ENCODE assay signal across 8 cellular contexts in the genomic region with DNA sequence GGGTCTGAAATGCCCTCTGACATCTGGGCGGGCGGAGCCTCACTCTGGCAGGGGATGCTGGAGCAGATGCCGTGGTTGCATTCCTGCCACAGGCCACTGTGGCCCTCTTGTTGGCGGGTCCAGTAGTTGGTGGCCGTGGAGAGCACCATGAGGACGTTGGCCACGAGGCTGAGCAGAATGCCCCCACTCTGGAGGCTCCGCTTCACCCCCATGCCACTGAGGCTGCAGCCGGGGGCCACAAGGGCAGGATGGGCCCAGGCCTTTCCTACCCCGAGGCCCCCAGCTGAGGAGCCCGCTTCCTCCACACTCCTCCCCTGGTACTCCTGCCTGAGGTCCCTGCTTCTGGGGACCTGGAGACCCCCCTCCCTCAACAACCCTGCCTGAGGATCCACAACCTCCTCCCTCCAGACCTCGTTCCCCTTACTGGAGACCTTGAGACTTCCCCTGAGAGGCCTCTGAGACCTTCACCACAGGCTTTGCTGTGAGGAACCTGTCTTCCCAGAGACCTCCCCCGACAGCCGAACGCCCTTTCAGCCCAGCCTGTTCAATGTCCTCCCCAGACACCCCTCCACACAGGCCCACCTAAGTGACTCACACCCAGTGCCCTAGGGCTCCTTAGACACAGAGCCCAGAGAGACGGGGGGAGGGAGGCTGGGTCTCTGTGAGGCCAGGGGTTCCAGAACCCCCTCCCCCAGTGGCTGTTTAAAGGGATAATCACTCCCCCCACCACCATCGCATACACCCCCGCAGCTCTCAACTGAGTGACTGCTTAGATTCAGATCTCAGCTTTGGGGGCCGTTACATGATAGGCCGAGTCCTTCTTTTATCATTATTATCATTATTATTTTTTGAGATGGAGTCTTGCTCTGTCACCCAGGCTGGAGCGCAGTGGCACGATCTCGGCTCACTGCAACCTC. TPM values are rescaled to one million over a fixed set of nuclear protein-coding genes. Genes with fewer than 3 reads are reported as not detected.
DNase-seq lines count a peak whose midpoint lies in the region; ATAC-seq, FAIRE-seq and TF ChIP-seq lines count a peak whose summit lies in the region.

A gene with protein sequence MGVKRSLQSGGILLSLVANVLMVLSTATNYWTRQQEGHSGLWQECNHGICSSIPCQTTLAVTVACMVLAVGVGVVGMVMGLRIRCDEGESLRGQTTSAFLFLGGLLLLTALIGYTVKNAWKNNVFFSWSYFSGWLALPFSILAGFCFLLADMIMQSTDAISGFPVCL (minus strand): TSS at position 638 of the 917 bp plus-strand sequence. CDS start 426 bp downstream, at position 212.

- peak; percentile 36 for FAIRE-seq in GM12892 (lab: Jason Lieb, UNC)

- H3K36me3 ChIP-seq in SU-DHL-6 (ENCODE audit: low read length) (no peaks in the 10 kb centered on the region), endodermal cell (ENCODE audit: control insufficient read depth, insufficient read depth, low read length) (no peaks in the 10 kb centered on the region)

- peak within 1 kb of the TSS; percentile 97 for H3K9ac ChIP-seq in SU-DHL-6 (ENCODE audit: low read length)
- peak within 1 kb of the TSS; percentile 60 for H3K9ac ChIP-seq in endodermal cell (ENCODE audit: extremely low read depth, low read length, poor library complexity, severe bottlenecking)

- no peaks in the 10 kb centered on the region for H4K20me1 ChIP-seq in SU-DHL-6 (ENCODE audit: low read depth, low read length)

- 69 to 76% methylated on average over 4 to 23 of the region's 23 CpGs for WGBS in endodermal cell (ENCODE audit: insufficient coverage in 1 of 2, insufficient read length in 1 of 2), 2 experiments

- H3K9me3 ChIP-seq in SU-DHL-6 (ENCODE audit: insufficient read depth, low read length) (no peaks in the 10 kb centered on the region), endodermal cell (ENCODE audit: control insufficient read depth, low read length) (no peaks in the 10 kb centered on the region)

- H3K27me3 Mint-ChIP-seq in endodermal cell (ENCODE audit: insufficient read depth) (peaks cover 6% of the 10 kb centered on the region), neural crest cell (ENCODE audit: low read depth) (no peaks in the 10 kb centered on the region)

- peak within 1 kb of the TSS; percentile 89 for H2AFZ ChIP-seq in SU-DHL-6 (ENCODE audit: low read depth, low read length, severe bottlenecking)

- H3K4me1 Mint-ChIP-seq in endodermal cell (peaks cover 25% of the 10 kb centered on the region), neural crest cell (peaks cover 41% of the 10 kb centered on the region)

- H3K27me3 ChIP-seq in SU-DHL-6 (ENCODE audit: low read length) (no peaks in the 10 kb centered on the region), endodermal cell (ENCODE audit: control insufficient read depth, insufficient read depth, low read length, poor library complexity, severe bottlenecking) (no peaks in the 10 kb centered on the region)

- no peaks in the 10 kb centered on the region for H3K9me3 Mint-ChIP-seq in endodermal cell
- no peaks in the 10 kb centered on the region for H3K9me3 Mint-ChIP-seq in neural crest cell

- no peak for TF ChIP-seq POLR2A in GM12892 (IDR thresholded peaks at IDR 0.05; ENCODE audit: low read depth, low read length)

- TF ChIP-seq CTCF in SU-DHL-6 (IDR thresholded peaks at IDR 0.05; ENCODE audit: insufficient read depth, low read length, poor library complexity, severe bottlenecking) = no peak
- no peak for TF ChIP-seq CTCF in endodermal cell (conservative IDR thresholded peaks at IDR 0.05)
- no peak for TF ChIP-seq CTCF in neural crest cell (conservative IDR thresholded peaks at IDR 0.05)

- peaks cover 16% of the 10 kb centered on the region; the same call in 1 of the 2 replicates for H3K79me2 ChIP-seq in SU-DHL-6 (ENCODE audit: insufficient read depth, low read length)

- peak within 1 kb of the TSS; percentile 95 for H3K27ac Mint-ChIP-seq in endodermal cell
- H3K27ac Mint-ChIP-seq in neural crest cell (ENCODE audit: unreplicated experiment) = peak within 1 kb of the TSS; percentile 98

- H3K27ac ChIP-seq in SU-DHL-6 (ENCODE audit: low read depth, low read length) = peak within 1 kb of the TSS; percentile 54
- H3K27ac ChIP-seq in endodermal cell (ENCODE audit: low read depth, low read length) = peak within 1 kb of the TSS; percentile 96

- DNase-seq in GM12892 (ENCODE audit: insufficient read length) = no peak
- peak; percentile 52 for DNase-seq in endodermal cell
- no peak for DNase-seq in neural crest cell (ENCODE audit: low read depth, low spot score)
- DNase-seq in NCI-H1092 treated with DMSO at 0.1 percent for 48 hours (lab: John Stamatoyannopoulos, UW) = no peak
- DNase-seq in DMS79 treated with DMSO at 0.1 percent for 48 hours (lab: John Stamatoyannopoulos, UW) = no peak
- DNase-seq in NCI-H510A (lab: John Stamatoyannopoulos, UW) = no peak

- H3K4me2 ChIP-seq in SU-DHL-6 (ENCODE audit: low read depth, low read length, poor library complexity, severe bottlenecking) = peak within 1 kb of the TSS; percentile 69

- peak within 1 kb of the TSS; percentile 99 for H3K4me3 Mint-ChIP-seq in endodermal cell
- H3K4me3 Mint-ChIP-seq in neural crest cell = peak within 1 kb of the TSS; percentile 99

- H3K36me3 Mint-ChIP-seq in endodermal cell (ENCODE audit: low read depth) (no peaks in the 10 kb centered on the region), neural crest cell (ENCODE audit: low read depth) (no peaks in the 10 kb centered on the region)

- H3K9me2 ChIP-seq in SU-DHL-6 (replicated peaks; ENCODE audit: insufficient read depth, low read length) = no peaks in the 10 kb centered on the region

- H3F3A ChIP-seq in SU-DHL-6 (ENCODE audit: insufficient read depth) = peaks cover 4% of the 10 kb centered on the region; the same call in 1 of the 2 replicates

- H3K4me3 ChIP-seq in SU-DHL-6 (ENCODE audit: insufficient read depth, low read length, poor library complexity, severe bottlenecking) (peak within 1 kb of the TSS; percentile 76), endodermal cell (ENCODE audit: low read length) (peak within 1 kb of the TSS; percentile 94)

- H3K4me1 ChIP-seq in endodermal cell (ENCODE audit: control insufficient read depth, insufficient read depth, low read length) = peaks cover 12% of the 10 kb centered on the region

- no peak for ATAC-seq in GM19452 (IDR thresholded peaks at IDR 0.05; ENCODE audit: unreplicated experiment)

RNA-seq across cellular contexts. Expression of the gene that starts here (rescaled TPM):
- 0.59 TPM for polyA plus RNA-seq in GM12892 (2012; ENCODE audit: missing spikeins)
- 1 to 10 TPM; 1.3 to 2.5 TPM for total RNA-seq in endodermal cell
- 3.7 TPM for polyA plus RNA-seq in endodermal cell (2013, experiment 1 of 2)
- 2.4 TPM for polyA plus RNA-seq in endodermal cell (2013, experiment 2 of 2)
- 0.84 and 1.1 TPM in 2 replicates for total RNA-seq in neural crest cell
